17 cellular contexts compared by ENCODE assay signal in the genomic region with DNA sequence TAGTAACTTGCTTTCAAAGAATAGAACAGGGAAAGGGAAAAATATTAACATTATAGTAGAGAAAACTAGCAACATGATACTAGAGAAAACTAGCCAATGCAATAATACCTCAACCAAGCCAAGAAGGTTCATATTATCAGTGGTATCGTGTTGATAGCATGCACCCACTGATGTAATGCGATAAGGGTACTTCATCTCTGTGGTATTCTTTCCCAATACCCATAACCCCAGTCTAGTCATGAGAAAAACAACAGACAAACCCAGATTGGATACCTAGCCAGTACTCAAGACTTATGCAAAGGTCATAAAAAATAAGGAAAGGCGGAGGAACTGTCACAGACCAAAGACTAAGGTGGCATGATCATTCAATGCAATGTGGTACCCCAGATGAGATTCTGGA.
"Had no signal": no experiment of that assay in that cellular context is flagged by ENCODE, and none has a peak within 500 bp of the region (broad histone marks: within the 10 kb centered on the region; RNA-seq: fewer than 3 reads in every experiment).

No MANE protein-coding gene starts in this region.

- H3K36me3 ChIP-seq: ovary, right atrium auricular region had no signal

- H3K4me3 ChIP-seq: esophagus muscularis mucosa, ovary, right atrium auricular region, smooth muscle cell, thoracic aorta, transverse colon had no signal

- H3K27ac ChIP-seq: epithelial cell of prostate, esophagus muscularis mucosa, foreskin keratinocyte, neutrophil, ovary, right atrium auricular region, thoracic aorta, transverse colon had no signal

- DNase-seq: effector memory CD8-positive, alpha-beta T cell; foreskin keratinocyte; immature natural killer cell; mesendoderm; naive thymus-derived CD8-positive, alpha-beta T cell; ovary; stimulated activated CD4-positive, alpha-beta T cell treated with anti-CD3 and anti-CD28 coated beads, Interleukin-2, amount 100 ng/mL, for 48 hours; stimulated activated naive B cell treated with anti-CD40 and anti-IgM and Interleukin-4, amounts not matched to agents 10 μg/mL and 1 μg/mL and 100 μg/mL, for 72 hours; stimulated activated naive CD8-positive, alpha-beta T cell treated with anti-CD3 and anti-CD28 coated beads, Interleukin-15, amount 100 ng/mL, for 72 hours; substantia nigra; transverse colon had no signal

- H3K4me1 ChIP-seq: foreskin keratinocyte, right atrium auricular region, transverse colon had no signal

- H3K9me3 ChIP-seq: esophagus muscularis mucosa, neutrophil, ovary, right atrium auricular region, thoracic aorta, transverse colon had no signal

- H3K4me2 ChIP-seq: smooth muscle cell had no signal

- H3K27me3 ChIP-seq: esophagus muscularis mucosa, foreskin keratinocyte, neutrophil, ovary, right atrium auricular region, transverse colon had no signal
